10 cellular contexts compared by ENCODE assay signal in the genomic region with DNA sequence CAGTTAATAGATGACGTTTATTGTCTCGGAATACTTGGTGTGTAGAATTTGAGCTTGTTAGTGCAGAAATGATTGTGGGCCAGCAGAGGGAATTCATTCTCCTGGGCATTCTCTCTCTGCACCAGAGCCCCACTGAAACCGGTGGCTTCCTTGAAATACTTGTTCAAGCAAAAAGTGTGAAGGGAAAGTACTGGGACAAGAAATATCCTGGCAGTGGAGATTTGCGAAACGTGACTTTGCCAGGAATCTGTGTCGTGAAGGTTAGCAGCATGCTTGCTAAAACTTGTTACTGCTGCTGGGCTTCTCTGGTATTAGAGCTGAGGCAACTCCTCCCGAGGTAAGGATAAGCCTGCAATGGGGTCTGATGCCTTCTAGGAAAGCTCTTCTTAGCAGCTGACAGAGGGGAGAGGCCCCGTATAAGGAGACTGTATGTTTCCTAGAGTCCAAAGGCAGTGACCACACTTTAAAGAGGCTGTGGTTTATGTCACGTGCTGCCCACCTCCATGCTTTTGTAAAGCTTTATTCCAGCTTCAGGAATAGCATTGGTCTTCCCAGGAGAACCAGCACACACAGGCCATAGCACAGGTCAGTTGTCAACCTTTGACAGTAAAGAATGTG. TPM values are rescaled to one million over a fixed set of nuclear protein-coding genes. Genes with fewer than 3 reads are reported as not detected.
A peak's percentile ranks its signal among the peaks of the same experiment; 100 is the strongest.
DNase-seq lines count a peak whose midpoint lies in the region; ATAC-seq and TF ChIP-seq lines count a peak whose summit lies in the region.
"Had no signal": no experiment of that assay in that cellular context is flagged by ENCODE, and none has a peak within 500 bp of the region (broad histone marks: within the 10 kb centered on the region; RNA-seq: fewer than 3 reads in every experiment).

No MANE protein-coding gene starts in this region.

- H3K79me1 ChIP-seq in mesendoderm (ENCODE audit: low read length) = peaks cover 1% of the 10 kb centered on the region

- H3K27me3 Mint-ChIP-seq in chondrocyte (ENCODE audit: low read depth) = peaks cover 4% of the 10 kb centered on the region

- H3K4me3 ChIP-seq in left ventricle myocardium inferior = peak overlapping the region; percentile 73
- H3K4me3 ChIP-seq in mesendoderm (ENCODE audit: low read length) = no peak overlapping the region
- peak overlapping the region; percentile 69 for H3K4me3 ChIP-seq in urinary bladder (ENCODE audit: low read depth, low read length)

- H3K79me2 ChIP-seq in mesendoderm (ENCODE audit: control insufficient read depth, insufficient read depth, low read length) = peaks cover 3% of the 10 kb centered on the region

- H3K23ac ChIP-seq in mesendoderm (ENCODE audit: low read length) = no peak overlapping the region

- no peak overlapping the region for H2BK120ac ChIP-seq in mesendoderm (ENCODE audit: low read depth, low read length)

- H2BK5ac ChIP-seq in mesendoderm (ENCODE audit: low read length) = no peak overlapping the region

- peak overlapping the region; percentile 75 for H3K4me3 Mint-ChIP-seq in chondrocyte (ENCODE audit: unreplicated experiment)

- no peaks in the 10 kb centered on the region for H3K9me3 Mint-ChIP-seq in chondrocyte (ENCODE audit: low read depth)

- H3K4me1 Mint-ChIP-seq in chondrocyte (ENCODE audit: low read depth) = peaks cover 10% of the 10 kb centered on the region

- H4K8ac ChIP-seq in mesendoderm (ENCODE audit: low read depth, low read length) = no peak overlapping the region

- no peak overlapping the region for H2BK15ac ChIP-seq in mesendoderm (replicated peaks; ENCODE audit: low read depth)

- H3K18ac ChIP-seq in mesendoderm (ENCODE audit: low read length) = peak overlapping the region; percentile 1

- H4K5ac ChIP-seq in mesendoderm (ENCODE audit: low read length) = no peak overlapping the region

- no peak overlapping the region for H3K9ac ChIP-seq in mesendoderm (ENCODE audit: low read length)

- H3K4me1 ChIP-seq in left ventricle myocardium inferior (peaks cover 77% of the 10 kb centered on the region), mesendoderm (ENCODE audit: control insufficient read depth, low read depth, low read length) (peaks cover 7% of the 10 kb centered on the region), urinary bladder (ENCODE audit: insufficient read depth) (no peaks in the 10 kb centered on the region)

- H3K36me3 ChIP-seq in left ventricle myocardium inferior (no peaks in the 10 kb centered on the region), mesendoderm (ENCODE audit: control insufficient read depth, insufficient read depth, low read length) (no peaks in the 10 kb centered on the region), urinary bladder (ENCODE audit: insufficient read depth) (no peaks in the 10 kb centered on the region)

- H3K9me3 ChIP-seq in left ventricle myocardium inferior (replicated peaks) = no peaks in the 10 kb centered on the region

- no peak overlapping the region for H3K4me2 ChIP-seq in mesendoderm (ENCODE audit: low read length)

- no peak overlapping the region for H2AK5ac ChIP-seq in mesendoderm (ENCODE audit: low read length)

- H3K4ac ChIP-seq in mesendoderm (ENCODE audit: low read depth, low read length) = no peak overlapping the region

- no peak overlapping the region for H3K56ac ChIP-seq in mesendoderm (ENCODE audit: low read length)

- TF ChIP-seq CTCF in left ventricle myocardium inferior (IDR thresholded peaks at IDR 0.05; ENCODE audit: borderline replicate concordance) (peak; percentile 16), chondrocyte (IDR thresholded peaks at IDR 0.05) (peak; percentile 14)

- DNase-seq in left ventricle myocardium inferior (no peak), left cardiac atrium (no peak), chondrocyte (ENCODE audit: low spot score) (no peak), mesendoderm (peak; percentile 46), T1000 (lab: John Stamatoyannopoulos, UW) (no peak)
- DNase-seq in stimulated activated CD4-positive, alpha-beta T cell treated with anti-CD3 and anti-CD28 coated beads, Interleukin-1b, Interleukin-23, amount 100 ng/mL, for 48 hours = no peak
- DNase-seq: amniotic stem cell, KBM-7 had no signal

- intact Hi-C loops in left ventricle myocardium inferior (cut with micrococcal nuclease) (no loop called here), left cardiac atrium (cut with DNase I) (loop anchor here in 1 of 2 donors (5.0 kb wide), 1 partner anchor 33 kb away; no protein-coding TSS in a partner anchor)

- no CpG with 5 or more reads among the region's 9 CpGs for WGBS in mesendoderm (ENCODE audit: extremely low coverage, insufficient coverage, low lambda C conversion rate)
- 38% methylated on average over 9 of the region's 9 CpGs for WGBS in urinary bladder

- H3K27ac Mint-ChIP-seq in chondrocyte (ENCODE audit: unreplicated experiment) = no peak overlapping the region

- ATAC-seq in left cardiac atrium = no peak
- no peak for ATAC-seq in HG03439 (IDR thresholded peaks at IDR 0.05; ENCODE audit: unreplicated experiment)

- peak overlapping the region; percentile 90 for H3K27ac ChIP-seq in left ventricle myocardium inferior (replicated peaks)
- H3K27ac ChIP-seq in mesendoderm (ENCODE audit: low read depth, low read length) = no peak overlapping the region
- no peak overlapping the region for H3K27ac ChIP-seq in urinary bladder (ENCODE audit: low read depth)

- no peaks in the 10 kb centered on the region for H3K36me3 Mint-ChIP-seq in chondrocyte (ENCODE audit: low read depth)

- no peaks in the 10 kb centered on the region for H3K27me3 ChIP-seq in left ventricle myocardium inferior (ENCODE audit: low read depth)
- H3K27me3 ChIP-seq in mesendoderm (ENCODE audit: insufficient read depth, low read length, poor library complexity) = peaks cover 4% of the 10 kb centered on the region

RNA-seq across cellular contexts. Expression of a gene that starts 2.1 kb away (rescaled TPM):
- total RNA-seq in left ventricle myocardium inferior (42.0 TPM), left cardiac atrium (10 to 100 TPM; 47.0 to 53.3 TPM), chondrocyte (3.4 to 5.7 TPM (median 5.0 TPM) in 3 replicates), urinary bladder (171 TPM)
- polyA plus RNA-seq in mesendoderm (2013, experiment 1 of 2) = 25.4 TPM
- 26.4 TPM for polyA plus RNA-seq in mesendoderm (2013, experiment 2 of 2)
- polyA plus RNA-seq in urinary bladder = 30.9 TPM
